In the genomic region with DNA sequence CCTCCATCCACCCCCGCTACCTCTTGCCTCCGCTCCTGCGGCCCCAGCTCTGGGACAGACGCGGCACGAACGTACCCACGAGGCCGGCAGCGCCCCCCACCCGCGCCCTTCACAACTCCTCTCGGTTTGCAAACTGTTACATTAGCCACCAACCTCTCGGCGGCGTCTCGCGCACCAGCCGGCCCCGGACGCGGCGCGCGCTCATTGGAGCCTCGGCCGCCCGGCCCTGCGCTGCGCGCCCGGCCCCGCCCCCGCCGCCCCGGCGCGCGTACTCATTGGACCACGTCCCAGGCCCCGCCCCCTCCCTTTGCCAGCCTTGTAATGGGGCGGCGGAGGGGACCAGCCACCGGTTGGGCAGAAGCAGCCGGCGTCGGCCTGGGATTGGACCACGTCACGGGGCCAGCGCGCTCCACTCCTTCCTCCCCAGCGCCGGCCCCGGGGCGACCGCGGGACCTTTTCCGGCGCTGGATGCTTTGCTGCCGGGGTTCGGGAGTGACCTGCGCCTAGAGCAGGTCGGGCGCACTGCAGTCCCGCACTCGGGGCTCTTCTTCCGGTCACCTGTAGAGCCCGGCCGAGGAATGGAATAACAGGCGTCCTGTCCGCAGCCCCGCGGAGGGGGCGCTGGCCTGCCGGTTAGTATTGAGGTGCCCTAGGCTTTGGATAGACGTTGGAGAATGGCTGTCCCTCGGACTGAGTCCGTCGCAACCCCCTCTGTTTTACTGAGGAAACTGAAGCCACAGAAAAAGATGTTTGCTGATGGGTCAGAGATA, we compare ENCODE assay signal across 7 cellular contexts. TPM values are rescaled to one million over a fixed set of nuclear protein-coding genes. Genes with fewer than 3 reads are reported as not detected.
A peak's percentile ranks its signal among the peaks of the same experiment; 100 is the strongest.
DNase-seq lines count a peak whose midpoint lies in the region; ATAC-seq, FAIRE-seq and TF ChIP-seq lines count a peak whose summit lies in the region.

A gene with protein sequence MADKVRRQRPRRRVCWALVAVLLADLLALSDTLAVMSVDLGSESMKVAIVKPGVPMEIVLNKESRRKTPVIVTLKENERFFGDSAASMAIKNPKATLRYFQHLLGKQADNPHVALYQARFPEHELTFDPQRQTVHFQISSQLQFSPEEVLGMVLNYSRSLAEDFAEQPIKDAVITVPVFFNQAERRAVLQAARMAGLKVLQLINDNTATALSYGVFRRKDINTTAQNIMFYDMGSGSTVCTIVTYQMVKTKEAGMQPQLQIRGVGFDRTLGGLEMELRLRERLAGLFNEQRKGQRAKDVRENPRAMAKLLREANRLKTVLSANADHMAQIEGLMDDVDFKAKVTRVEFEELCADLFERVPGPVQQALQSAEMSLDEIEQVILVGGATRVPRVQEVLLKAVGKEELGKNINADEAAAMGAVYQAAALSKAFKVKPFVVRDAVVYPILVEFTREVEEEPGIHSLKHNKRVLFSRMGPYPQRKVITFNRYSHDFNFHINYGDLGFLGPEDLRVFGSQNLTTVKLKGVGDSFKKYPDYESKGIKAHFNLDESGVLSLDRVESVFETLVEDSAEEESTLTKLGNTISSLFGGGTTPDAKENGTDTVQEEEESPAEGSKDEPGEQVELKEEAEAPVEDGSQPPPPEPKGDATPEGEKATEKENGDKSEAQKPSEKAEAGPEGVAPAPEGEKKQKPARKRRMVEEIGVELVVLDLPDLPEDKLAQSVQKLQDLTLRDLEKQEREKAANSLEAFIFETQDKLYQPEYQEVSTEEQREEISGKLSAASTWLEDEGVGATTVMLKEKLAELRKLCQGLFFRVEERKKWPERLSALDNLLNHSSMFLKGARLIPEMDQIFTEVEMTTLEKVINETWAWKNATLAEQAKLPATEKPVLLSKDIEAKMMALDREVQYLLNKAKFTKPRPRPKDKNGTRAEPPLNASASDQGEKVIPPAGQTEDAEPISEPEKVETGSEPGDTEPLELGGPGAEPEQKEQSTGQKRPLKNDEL (minus strand): TSS at position 206 of the 770 bp plus-strand sequence. CDS start 1,045 bp downstream, outside the sequence.

- H3K27me3 Mint-ChIP-seq in T-helper 2 cell treated with Interferon-gamma antibody and Interleukin-4, amounts not matched to agents 5 μg/mL and 100 μg/mL, for 36 hours (ENCODE audit: low read depth), result no peaks in the 10 kb centered on the region
- H3K27me3 Mint-ChIP-seq in astrocyte (ENCODE audit: low read depth, unreplicated experiment), result no peaks in the 10 kb centered on the region

- peak within 1 kb of the TSS; percentile 83 for H3K27ac ChIP-seq in astrocyte (ENCODE audit: low read depth, low read length)

- no peak for TF ChIP-seq CTCF in astrocyte (IDR thresholded peaks at IDR 0.05; ENCODE audit: insufficient read depth, low read depth, low read length)

- peaks cover 19% of the 10 kb centered on the region for H3K4me1 Mint-ChIP-seq in T-helper 2 cell treated with Interferon-gamma antibody and Interleukin-4, amounts not matched to agents 5 μg/mL and 100 μg/mL, for 36 hours (ENCODE audit: low read depth)
- H3K4me1 Mint-ChIP-seq in astrocyte (ENCODE audit: low read depth, unreplicated experiment), result peaks cover 14% of the 10 kb centered on the region

- H3K4me3 Mint-ChIP-seq in T-helper 2 cell treated with Interferon-gamma antibody and Interleukin-4, amounts not matched to agents 5 μg/mL and 100 μg/mL, for 36 hours, result peak within 1 kb of the TSS; percentile 91
- H3K4me3 Mint-ChIP-seq in astrocyte (ENCODE audit: unreplicated experiment), result peak within 1 kb of the TSS; percentile 97

- peaks cover 43% of the 10 kb centered on the region for H3K36me3 Mint-ChIP-seq in T-helper 2 cell treated with Interferon-gamma antibody and Interleukin-4, amounts not matched to agents 5 μg/mL and 100 μg/mL, for 36 hours (ENCODE audit: low read depth)
- H3K36me3 Mint-ChIP-seq in astrocyte (ENCODE audit: low read depth, unreplicated experiment), result peaks cover 17% of the 10 kb centered on the region

- H3K4me3 ChIP-seq in astrocyte (ENCODE audit: insufficient read depth, low read depth, low read length), result peak within 1 kb of the TSS; percentile 78

- no peak for FAIRE-seq in astrocyte (lab: Jason Lieb, UNC)

- peak within 1 kb of the TSS; percentile 91 for H3K9ac ChIP-seq in astrocyte (ENCODE audit: low read length)

- DNase-seq in NCI-H1930 (lab: John Stamatoyannopoulos, UW) (peak; percentile 92 to 96), astrocyte (ENCODE audit: low read depth) (peak; percentile 85), hepatic stellate cell (ENCODE audit: low spot score) (peak; percentile 98), renal cortical epithelial cell (ENCODE audit: low read depth) (peak; percentile 81)
- peak; percentile 99 for DNase-seq in T-helper 2 cell treated with Interferon-gamma antibody and Interleukin-4, amounts not matched to agents 5 μg/mL and 100 μg/mL, for 36 hours (ENCODE audit: low spot score)

- peak within 1 kb of the TSS; percentile 99 for H3K27ac Mint-ChIP-seq in T-helper 2 cell treated with Interferon-gamma antibody and Interleukin-4, amounts not matched to agents 5 μg/mL and 100 μg/mL, for 36 hours
- H3K27ac Mint-ChIP-seq in astrocyte (ENCODE audit: unreplicated experiment), result peak within 1 kb of the TSS; percentile 94

- H3K4me2 ChIP-seq in astrocyte (ENCODE audit: low read length), result peak within 1 kb of the TSS; percentile 95

- H2AFZ ChIP-seq in astrocyte (ENCODE audit: low read depth, low read length), result peak within 1 kb of the TSS; percentile 72

- H3K4me1 ChIP-seq in astrocyte (ENCODE audit: insufficient read depth, low read length), result peaks cover 18% of the 10 kb centered on the region

- H3K27me3 ChIP-seq in astrocyte (ENCODE audit: insufficient read depth, low read length), result no peaks in the 10 kb centered on the region

- H3K36me3 ChIP-seq in astrocyte (ENCODE audit: insufficient read depth, low read length), result peaks cover 32% of the 10 kb centered on the region

- ATAC-seq in GM18502 (IDR thresholded peaks at IDR 0.05; ENCODE audit: poor library complexity, unreplicated experiment) (peak; percentile 91), HG02970 (IDR thresholded peaks at IDR 0.05; ENCODE audit: low FRiP score, unreplicated experiment) (peak; percentile 89)

- H4K20me1 ChIP-seq in astrocyte (ENCODE audit: insufficient read depth, low read length), result peaks cover 41% of the 10 kb centered on the region

- H3K9me3 Mint-ChIP-seq in T-helper 2 cell treated with Interferon-gamma antibody and Interleukin-4, amounts not matched to agents 5 μg/mL and 100 μg/mL, for 36 hours, result no peaks in the 10 kb centered on the region
- no peaks in the 10 kb centered on the region for H3K9me3 Mint-ChIP-seq in astrocyte (ENCODE audit: unreplicated experiment)

- H3K79me2 ChIP-seq in astrocyte (ENCODE audit: insufficient read depth, low read length), result peaks cover 43% of the 10 kb centered on the region

- no peaks in the 10 kb centered on the region for H3K9me3 ChIP-seq in astrocyte (ENCODE audit: insufficient read depth, low read depth, low read length)

RNA-seq across cellular contexts. Expression of the gene that starts here (rescaled TPM):
- total RNA-seq in astrocyte (282 and 293 TPM in 2 replicates), renal cortical epithelial cell (172 and 223 TPM in 2 replicates)

Comparison
In these comparisons a context has a peak if more than half of its experiments do, and no peak if none do; other contexts are left out.
1. Peak in every context shown above with its lines: DNase-seq, ATAC-seq, H3K4me3 ChIP-seq and H3K27ac ChIP-seq.